Comparison of ENCODE assay signal across 14 cellular contexts in genomic region chr2:144595686-144596073, GRCh38.
DNase-seq lines count a peak whose midpoint lies in the region; ATAC-seq and TF ChIP-seq lines count a peak whose summit lies in the region.
"Had no signal": no experiment of that assay in that cellular context is flagged by ENCODE, and none has a peak within 500 bp of the region (broad histone marks: within the 10 kb centered on the region; RNA-seq: fewer than 3 reads in every experiment).

No MANE protein-coding gene starts in this region.

- H3K9me2 ChIP-seq in PC-9 (ENCODE audit: insufficient read depth), result no peaks in the 10 kb centered on the region

- no peak overlapping the region for H3K4me2 ChIP-seq in PC-9

- POLR2A ChIA-PET in PC-9 (lab: Charles Lee; ENCODE audit: unreplicated experiment) (no interaction called here), WTC11 (lab: Charles Lee) (interaction anchor here (0.6 kb wide), 1 partner anchor 43 kb away, joined by 4 read pairs; no protein-coding TSS in a partner anchor)

- peaks cover 5% of the 10 kb centered on the region; the same call in 1 of the 2 replicates for H3F3A ChIP-seq in PC-9 (ENCODE audit: insufficient read depth, low read depth)

- peaks cover 0 to 5% of the 10 kb centered on the region in 2 donors for H3K4me1 ChIP-seq in ascending aorta
- no peaks in the 10 kb centered on the region for H3K4me1 ChIP-seq in PC-9 (replicated peaks; ENCODE audit: insufficient read depth)

- H3K27ac Mint-ChIP-seq in natural killer cell treated with Interleukin-12 subunit alpha and Interleukin-12 subunit beta and Interleukin-15 and Interleukin-18, amount 100 ng/mL, for 72 hours, result peak overlapping the region; percentile 71 to 80
- H3K27ac Mint-ChIP-seq in WTC11, result no peak overlapping the region
- H3K27ac Mint-ChIP-seq: activated naive CD8-positive, alpha-beta T cell treated with anti-CD3 and anti-CD28 coated beads, Interleukin-2, amount 50 U/mL, for 24 hours; CD4-positive, CD25-positive, alpha-beta regulatory T cell; T-helper 17 cell had no signal

- H4K20me1 ChIP-seq in PC-9 (ENCODE audit: insufficient read depth), result no peaks in the 10 kb centered on the region

- no peaks in the 10 kb centered on the region for H3K9me3 ChIP-seq in ascending aorta
- no peaks in the 10 kb centered on the region for H3K9me3 ChIP-seq in PC-9 (ENCODE audit: insufficient read depth, low read depth)

- CTCF ChIA-PET in PC-9 (lab: Charles Lee), result no interaction called here
- CTCF ChIA-PET in WTC11 (lab: Charles Lee), result interaction anchor here (1.3 kb wide), 1 partner anchor 147 kb away, joined by 4 read pairs; no protein-coding TSS in a partner anchor

- no peak overlapping the region for H2AFZ ChIP-seq in PC-9

- DNase-seq in DMS 273 treated with DMSO at 0.1 percent for 48 hours (lab: John Stamatoyannopoulos, UW) (peak; percentile 27), ascending aorta (ENCODE audit: low spot score in 2 of 2) (no peak), PC-9 (no peak), WTC11 (ENCODE audit: low spot score) (no peak)
- DNase-seq in natural killer cell treated with Interleukin-12 subunit alpha and Interleukin-12 subunit beta and Interleukin-15 and Interleukin-18, amount 100 ng/mL, for 72 hours (ENCODE audit: low spot score), result no peak
- DNase-seq: activated naive CD8-positive, alpha-beta T cell treated with anti-CD3 and anti-CD28 coated beads, Interleukin-2, amount 50 U/mL, for 24 hours; effector memory CD4-positive, alpha-beta T cell; hippocampal formation; stimulated activated naive CD8-positive, alpha-beta T cell treated with anti-CD3 and anti-CD28 coated beads, Interleukin-15, Interleukin-2, amounts not matched to agents 100 U/mL and 50 U/mL, for 24 hours; T-helper 17 cell had no signal

- H3K4me3 ChIP-seq in ascending aorta (peak overlapping the region in 1 of 2 donors; percentile 20), PC-9 (no peak overlapping the region)

- no peaks in the 10 kb centered on the region for H3K79me2 ChIP-seq in PC-9 (ENCODE audit: low read depth)

- H3K27ac ChIP-seq in ascending aorta (peak overlapping the region; percentile 31 to 68), PC-9 (no peak overlapping the region)

- no peaks in the 10 kb centered on the region for H3K27me3 ChIP-seq in ascending aorta
- H3K27me3 ChIP-seq in PC-9 (ENCODE audit: insufficient read depth, low read depth), result no peaks in the 10 kb centered on the region

- no peaks in the 10 kb centered on the region for H3K36me3 ChIP-seq in ascending aorta
- H3K36me3 ChIP-seq in PC-9 (ENCODE audit: low read depth), result no peaks in the 10 kb centered on the region

- peaks cover 39 to 54% of the 10 kb centered on the region in 2 donors for H3K4me1 Mint-ChIP-seq in natural killer cell treated with Interleukin-12 subunit alpha and Interleukin-12 subunit beta and Interleukin-15 and Interleukin-18, amount 100 ng/mL, for 72 hours (ENCODE audit: low read depth in 2 of 2)
- peaks cover 48% of the 10 kb centered on the region for H3K4me1 Mint-ChIP-seq in WTC11

- peak overlapping the region; percentile 64 for H3K4me3 Mint-ChIP-seq in natural killer cell treated with Interleukin-12 subunit alpha and Interleukin-12 subunit beta and Interleukin-15 and Interleukin-18, amount 100 ng/mL, for 72 hours
- no peak overlapping the region for H3K4me3 Mint-ChIP-seq in WTC11
- H3K4me3 Mint-ChIP-seq: activated naive CD8-positive, alpha-beta T cell treated with anti-CD3 and anti-CD28 coated beads, Interleukin-2, amount 50 U/mL, for 24 hours; CD4-positive, CD25-positive, alpha-beta regulatory T cell had no signal

- H3K27me3 Mint-ChIP-seq in natural killer cell treated with Interleukin-12 subunit alpha and Interleukin-12 subunit beta and Interleukin-15 and Interleukin-18, amount 100 ng/mL, for 72 hours, result no peaks in the 10 kb centered on the region
- H3K27me3 Mint-ChIP-seq in WTC11 (ENCODE audit: low read depth), result no peaks in the 10 kb centered on the region

- no TSS peak for BruUV-seq in PC-9 (replicated peaks; lab: Mats Ljungman, UMichigan)

- peak; percentile 39 for ATAC-seq in HG02759 (IDR thresholded peaks at IDR 0.05; ENCODE audit: unreplicated experiment)
- ATAC-seq in natural killer cell treated with Interleukin-12 subunit alpha and Interleukin-12 subunit beta and Interleukin-15 and Interleukin-18, amount 100 ng/mL, for 72 hours, result no peak
- ATAC-seq in GM21360 (IDR thresholded peaks at IDR 0.05; ENCODE audit: unreplicated experiment), result no peak
- no peak for ATAC-seq in GM19463 (IDR thresholded peaks at IDR 0.05; ENCODE audit: unreplicated experiment)
- no peak for ATAC-seq in WTC11
- ATAC-seq: activated naive CD8-positive, alpha-beta T cell treated with anti-CD3 and anti-CD28 coated beads, Interleukin-2, amount 50 U/mL, for 24 hours; T-helper 17 cell had no signal

- peaks cover 3% of the 10 kb centered on the region for H3K9me3 Mint-ChIP-seq in natural killer cell treated with Interleukin-12 subunit alpha and Interleukin-12 subunit beta and Interleukin-15 and Interleukin-18, amount 100 ng/mL, for 72 hours
- no peaks in the 10 kb centered on the region for H3K9me3 Mint-ChIP-seq in WTC11

- intact Hi-C loops in ascending aorta (cut with DNase I) (no loop called here), PC-9 (cut with micrococcal nuclease; ENCODE audit: unreplicated experiment) (no loop called here)

- TF ChIP-seq CTCF in ascending aorta (IDR thresholded peaks at IDR 0.05) (no peak), PC-9 (conservative IDR thresholded peaks at IDR 0.05) (no peak), WTC11 (IDR thresholded peaks at IDR 0.05) (no peak)

- no peaks in the 10 kb centered on the region for H3K36me3 Mint-ChIP-seq in natural killer cell treated with Interleukin-12 subunit alpha and Interleukin-12 subunit beta and Interleukin-15 and Interleukin-18, amount 100 ng/mL, for 72 hours
- no peaks in the 10 kb centered on the region for H3K36me3 Mint-ChIP-seq in WTC11
- H3K36me3 Mint-ChIP-seq: CD4-positive, CD25-positive, alpha-beta regulatory T cell had no signal

TF ChIP-seq in WTC11, 78 proteins besides CTCF, POLR2A, EP300 and RAD21 (continues in another document):
- TF ChIP-seq ZBTB43 (CRISPR knock-in tag; IDR thresholded peaks at IDR 0.05), result no peak
- TF ChIP-seq SMAD3 (CRISPR knock-in tag; IDR thresholded peaks at IDR 0.05; ENCODE audit: borderline replicate concordance), result no peak
- no peak for TF ChIP-seq ZNF416 (CRISPR knock-in tag; IDR thresholded peaks at IDR 0.05)
- no peak for TF ChIP-seq ZBTB21 (CRISPR knock-in tag; IDR thresholded peaks at IDR 0.05; ENCODE audit: borderline replicate concordance)
- no peak for TF ChIP-seq ZNF423 (CRISPR knock-in tag; IDR thresholded peaks at IDR 0.05)
- no peak for TF ChIP-seq SP1 (CRISPR knock-in tag; conservative IDR thresholded peaks at IDR 0.05)
- TF ChIP-seq AFF4 (CRISPR knock-in tag; IDR thresholded peaks at IDR 0.05; ENCODE audit: borderline replicate concordance), result no peak
- TF ChIP-seq ATF6 (CRISPR knock-in tag; IDR thresholded peaks at IDR 0.05), result no peak
- TF ChIP-seq GRHL2 (CRISPR knock-in tag; IDR thresholded peaks at IDR 0.05; ENCODE audit: insufficient replicate concordance, severe bottlenecking), result no peak
